ENCODE assay signal across 28 cellular contexts in the genomic region with DNA sequence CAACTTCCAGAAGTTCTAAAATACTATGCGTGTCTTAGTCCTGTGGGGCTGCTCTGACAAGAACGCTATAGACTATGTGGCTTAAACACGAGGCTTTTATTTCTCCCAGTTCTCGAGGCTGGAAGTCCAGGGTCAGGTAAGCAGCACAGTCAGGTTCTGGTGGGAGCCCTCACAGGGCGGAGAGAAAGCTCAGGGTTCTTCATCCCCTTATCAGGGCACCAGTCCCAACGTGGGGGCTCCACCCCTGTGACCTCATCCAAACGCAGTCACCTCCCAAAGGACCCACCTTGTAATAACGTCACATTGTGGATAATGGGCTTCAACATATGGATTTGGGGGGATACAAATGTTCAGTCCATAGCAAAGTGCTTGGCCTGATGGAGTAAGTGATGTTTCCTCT.
"Had no signal": no experiment of that assay in that cellular context is flagged by ENCODE, and none has a peak within 500 bp of the region (broad histone marks: within the 10 kb centered on the region; RNA-seq: fewer than 3 reads in every experiment).

No MANE protein-coding gene starts in this region.

- H3K27me3 ChIP-seq: adrenal gland, cardiac muscle cell, SJSA1 had no signal

- H3K27ac ChIP-seq: cardiac muscle cell, RWPE1, SJSA1 had no signal

- DNase-seq: activated CD4-positive, alpha-beta T cell treated with anti-CD3 and anti-CD28 coated beads for 48 hours; activated CD4-positive, alpha-beta T cell treated with anti-CD3 and anti-CD28 coated beads, Interleukin-2, amount 50 U/mL, for 4 hours; activated CD4-positive, CD25-positive, alpha-beta regulatory T cell treated with anti-CD3 and anti-CD28 coated beads, Interleukin-2, amount 50 U/mL, for 72 hours; activated CD8-positive, alpha-beta memory T cell treated with anti-CD3 and anti-CD28 coated beads, Interleukin-2, amount 50 U/mL, for 48 hours; activated CD8-positive, alpha-beta T cell treated with anti-CD3 and anti-CD28 coated beads, Interleukin-2, amount 10 ng/mL, durations not matched to agents 7 days and 5 days; activated naive CD4-positive, alpha-beta T cell treated with anti-CD3 and anti-CD28 coated beads, Interleukin-2, amount 50 U/mL, for 16 hours; activated naive CD8-positive, alpha-beta T cell treated with anti-CD3 and anti-CD28 coated beads, Interleukin-2, amount 10 ng/mL, durations not matched to agents 7 days and 5 days; activated T-cell treated with anti-CD3 and anti-CD28 coated beads, Interleukin-2, amount 50 U/mL, for 1 hour; adrenal gland; anterior cingulate cortex; Kasumi-1; KBM-7; NCI-H1105 treated with DMSO at 0.1 percent for 48 hours; NCI-H1436 treated with DMSO at 0.1 percent for 48 hours; NCI-H187; NCI-H2081; NCI-H510A treated with DMSO at 0.1 percent for 48 hours; NCI-H69; NK-92 treated with Interleukin-12 subunit alpha and Interleukin-12 subunit beta, amount 100 ng/mL, for 24 hours; OCI-M1; SHP77; T-helper 17 cell; T-helper 9 cell had no signal

- H3K36me3 ChIP-seq: adrenal gland, cardiac muscle cell, SJSA1 had no signal

- H3K9me3 ChIP-seq: adrenal gland, SJSA1 had no signal

- H3K4me3 ChIP-seq: adrenal gland, cardiac muscle cell, SJSA1 had no signal

- ATAC-seq: activated CD8-positive, alpha-beta T cell treated with anti-CD3 and anti-CD28 coated beads, Interleukin-2, amount 10 ng/mL, durations not matched to agents 7 days and 5 days; Panc1; T-helper 17 cell; WTC11 had no signal

- H3K4me1 ChIP-seq: adrenal gland, SJSA1 had no signal
